8 cellular contexts compared by ENCODE assay signal in the genomic region with DNA sequence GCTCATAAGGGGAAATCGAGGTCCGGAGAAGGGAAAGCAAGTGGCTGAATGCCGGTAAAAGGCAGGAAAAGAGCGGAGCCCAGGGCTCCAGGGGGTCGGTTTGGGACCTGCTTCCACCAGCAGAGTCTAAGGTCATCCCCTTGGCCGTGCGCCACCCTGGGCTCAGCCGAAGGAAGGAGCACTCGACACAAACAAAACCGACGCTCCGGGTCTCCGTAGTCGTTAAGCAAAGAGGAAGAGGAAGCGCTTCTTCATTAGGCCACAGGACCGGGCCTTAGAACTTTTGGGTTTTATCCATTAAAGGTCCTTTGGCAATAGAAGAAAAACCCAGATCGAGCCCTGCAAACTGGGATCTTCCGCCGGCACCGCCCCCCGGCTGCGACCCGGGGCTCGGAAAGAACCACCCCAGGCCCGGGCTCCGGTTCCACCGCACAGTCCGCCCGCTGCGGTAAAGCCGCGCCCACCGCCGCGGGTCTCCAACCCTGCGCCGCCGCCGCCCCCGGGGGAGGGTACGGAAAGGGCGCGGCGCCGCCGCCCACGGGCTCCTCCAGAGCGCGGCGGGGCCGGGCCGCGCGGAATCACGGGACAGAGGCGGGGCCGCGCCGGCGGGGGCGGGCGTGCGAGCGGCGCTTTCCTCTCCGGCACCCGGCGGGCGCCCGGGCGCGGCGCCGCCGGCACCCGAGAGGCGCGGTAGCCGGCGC.
DNase-seq lines count a peak whose midpoint lies in the region; ATAC-seq and TF ChIP-seq lines count a peak whose summit lies in the region.

TTL (plus strand) TSS at position 629 of the 701 bp plus-strand sequence. CDS start 189 bp downstream, outside the sequence.

- peak; percentile 75 to 82 for DNase-seq in NCI-H2081 (lab: John Stamatoyannopoulos, UW)
- DNase-seq in NCI-H2081 treated with DMSO at 0.1 percent for 48 hours (lab: John Stamatoyannopoulos, UW): no peak
- peak; percentile 49 for DNase-seq in NCI-H2029 (lab: John Stamatoyannopoulos, UW)
- DNase-seq in cardiac fibroblast (ENCODE audit: low read depth in 2 of 2): peak; percentile 64 to 72
- peak; percentile 73 for DNase-seq in inferior parietal cortex (ENCODE audit: extremely low spot score)
- peak; percentile 9 for DNase-seq in smooth muscle cell of the brain vasculature (ENCODE audit: low read depth, low spot score)

- peak; percentile 67 for ATAC-seq in HG02852 (IDR thresholded peaks at IDR 0.05; ENCODE audit: unreplicated experiment)

- TF ChIP-seq CTCF in WI38 (IDR thresholded peaks at IDR 0.05; ENCODE audit: low read depth, low read length) (0 out of 2 replicates have a peak, but pooled peaks have one; percentile 0), cardiac fibroblast (IDR thresholded peaks at IDR 0.05; ENCODE audit: low read depth, low read length) (no peak)

- H3K4me3 ChIP-seq in WI38 (ENCODE audit: low read depth, low read length) (peak within 1 kb of the TSS; percentile 86), cardiac fibroblast (replicated peaks in 1 of 2; ENCODE audit: low read depth in 2 of 2, low read length in 2 of 2) (peak within 1 kb of the TSS; percentile 82 to 93)
